ENCODE assay signal across 8 cellular contexts in genomic region chr17:7251330-7252175, GRCh38. TPM values are rescaled to one million over a fixed set of nuclear protein-coding genes. Genes with fewer than 3 reads are reported as not detected.
DNase-seq lines count a peak whose midpoint lies in the region; FAIRE-seq and TF ChIP-seq lines count a peak whose summit lies in the region.

CTDNEP1 (minus strand) TSS chr17:7251734; CDS start chr17:7251296, 438 bp downstream.

- peak; percentile 88 for DNase-seq in GF-D8 (lab: John Stamatoyannopoulos, UW)
- peak; percentile 99 for DNase-seq in HFF-Myc (ENCODE audit: extremely low read depth, low read depth)
- DNase-seq in NAMALWA (ENCODE audit: low spot score): peak; percentile 98
- peak; percentile 100 for DNase-seq in SK-N-DZ (ENCODE audit: low spot score)
- peak; percentile 99 for DNase-seq in activated naive CD4-positive, alpha-beta T cell treated with anti-CD3 and anti-CD28 coated beads for 36 hours
- DNase-seq in frontal cortex (ENCODE audit: low spot score in 2 of 2): peak; percentile 97 to 98
- DNase-seq in stromal cell of bone marrow (ENCODE audit: low read depth): peak; percentile 99

- CTCF ChIA-PET in activated naive CD4-positive, alpha-beta T cell treated with anti-CD3 and anti-CD28 coated beads for 36 hours (lab: Charles Lee): interaction anchor here (0.6 kb wide), 2 partner anchors 28 to 588 kb away, joined by 3 read pairs; no protein-coding TSS in a partner anchor

- H3K27me3 Mint-ChIP-seq in activated naive CD4-positive, alpha-beta T cell treated with anti-CD3 and anti-CD28 coated beads for 36 hours (ENCODE audit: low read depth): no peaks in the 10 kb centered on the region

- no peaks in the 10 kb centered on the region for H3K9me3 Mint-ChIP-seq in activated naive CD4-positive, alpha-beta T cell treated with anti-CD3 and anti-CD28 coated beads for 36 hours

- H2AFZ ChIP-seq in neuron (ENCODE audit: low read depth, low read length): peak within 1 kb of the TSS; percentile 47

- H3K27ac Mint-ChIP-seq in activated naive CD4-positive, alpha-beta T cell treated with anti-CD3 and anti-CD28 coated beads for 36 hours: peak within 1 kb of the TSS; percentile 99

- H3K4me3 Mint-ChIP-seq in activated naive CD4-positive, alpha-beta T cell treated with anti-CD3 and anti-CD28 coated beads for 36 hours: peak within 1 kb of the TSS; percentile 86

- TF ChIP-seq CTCF in HFF-Myc (IDR thresholded peaks at IDR 0.05; ENCODE audit: low read depth, low read length, missing control alignments): no peak

- H3K36me3 ChIP-seq in neuron (ENCODE audit: insufficient read depth, low read length): peaks cover 35% of the 10 kb centered on the region

- H3K4me3 ChIP-seq in HFF-Myc (replicated peaks; ENCODE audit: low read depth, low read length) (peak within 1 kb of the TSS; percentile 96), neuron (ENCODE audit: low read length) (peak within 1 kb of the TSS; percentile 92)

- H3K4me1 ChIP-seq in neuron (ENCODE audit: insufficient read depth, low read length): peaks cover 26% of the 10 kb centered on the region

- intact Hi-C loops in activated naive CD4-positive, alpha-beta T cell treated with anti-CD3 and anti-CD28 coated beads for 36 hours (cut with micrococcal nuclease): loop anchor here (1.0 to 5.0 kb wide), 11 partner anchors 12 to 591 kb away; partner anchors contain the start of genes EIF5A, PHF23, POLR2A and SENP3

- H3K4me1 Mint-ChIP-seq in activated naive CD4-positive, alpha-beta T cell treated with anti-CD3 and anti-CD28 coated beads for 36 hours (ENCODE audit: low read depth): peaks cover 37% of the 10 kb centered on the region

- no peaks in the 10 kb centered on the region for H3K27me3 ChIP-seq in neuron (ENCODE audit: insufficient read depth, low read length)

- no peaks in the 10 kb centered on the region for H3K9me3 ChIP-seq in neuron (ENCODE audit: low read length)

- peaks cover 26% of the 10 kb centered on the region for H3K36me3 Mint-ChIP-seq in activated naive CD4-positive, alpha-beta T cell treated with anti-CD3 and anti-CD28 coated beads for 36 hours (ENCODE audit: low read depth)

- FAIRE-seq in frontal cortex (lab: Jason Lieb, UNC): peak; percentile 47

RNA-seq across cellular contexts. Expression of gene CTDNEP1, which starts in this region (rescaled TPM):
- polyA plus RNA-seq in SK-N-DZ (2014; cell fraction: cytosol; rRNA removed): 42.6 and 59.0 TPM in 2 replicates
- 43.1 and 72.8 TPM in 2 replicates for polyA plus RNA-seq in SK-N-DZ (2014; cell fraction: nucleus; rRNA removed)
- 100 to 1,000 TPM; 147 to 152 TPM for total RNA-seq in activated naive CD4-positive, alpha-beta T cell treated with anti-CD3 and anti-CD28 coated beads for 36 hours
- 18.8 TPM for total RNA-seq in frontal cortex

Comparison
In these comparisons a context has a peak if more than half of its experiments do, and no peak if none do; other contexts are left out.
1. Peak in every context shown above with its lines: DNase-seq and H3K4me3 ChIP-seq.